26 cellular contexts compared by ENCODE assay signal in the genomic region with DNA sequence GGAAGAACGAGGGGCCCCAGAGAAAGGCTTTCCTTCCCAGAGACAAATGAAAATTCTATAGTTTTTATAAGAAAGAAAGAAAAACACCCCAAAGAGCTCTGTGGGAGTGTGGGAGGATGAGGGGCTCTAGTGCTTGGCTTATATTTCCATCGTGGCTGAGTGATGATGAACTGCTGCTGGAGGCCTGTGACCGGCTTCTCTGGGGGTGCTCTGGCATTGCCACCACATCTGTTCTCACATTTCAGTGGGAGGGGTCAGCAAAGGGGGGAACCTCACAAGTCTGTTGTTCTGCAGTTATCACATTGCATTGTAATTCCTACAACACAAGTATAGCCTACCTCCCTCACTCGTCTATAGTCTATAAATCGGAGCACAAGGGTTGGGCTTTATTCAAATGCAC.
A peak's percentile ranks its signal among the peaks of the same experiment; 100 is the strongest.
DNase-seq lines count a peak whose midpoint lies in the region; ATAC-seq and TF ChIP-seq lines count a peak whose summit lies in the region.
"Had no signal": no experiment of that assay in that cellular context is flagged by ENCODE, and none has a peak within 500 bp of the region (broad histone marks: within the 10 kb centered on the region; RNA-seq: fewer than 3 reads in every experiment).

No MANE protein-coding gene starts in this region.

- no peak overlapping the region for H3K18ac ChIP-seq in H9 (ENCODE audit: insufficient read length, low read depth, low read length)
- peak overlapping the region; percentile 51 for H3K18ac ChIP-seq in mesendoderm (ENCODE audit: low read length)
- no peak overlapping the region for H3K18ac ChIP-seq in neuronal stem cell (ENCODE audit: low read length)

- no peaks in the 10 kb centered on the region for H3K79me1 ChIP-seq in H9 (ENCODE audit: insufficient read depth, low read depth, low read length, poor library complexity, severe bottlenecking)
- no peaks in the 10 kb centered on the region for H3K79me1 ChIP-seq in mesendoderm (ENCODE audit: low read length)
- no peaks in the 10 kb centered on the region for H3K79me1 ChIP-seq in neuronal stem cell (ENCODE audit: low read depth, low read length)

- H3K4me2 ChIP-seq in H9 (ENCODE audit: insufficient read depth, insufficient read length, low read length), result peak overlapping the region; percentile 8
- no peak overlapping the region for H3K4me2 ChIP-seq in mesendoderm (ENCODE audit: low read length)
- no peak overlapping the region for H3K4me2 ChIP-seq in neuronal stem cell (ENCODE audit: insufficient read depth, low read length, poor library complexity, severe bottlenecking)
- H3K4me2 ChIP-seq: A549; BLaER1 treated with 17β-estradiol and CSF1 and Interleukin-3, amounts not matched to agents 10 nM and 100 nM had no signal

- H2BK5ac ChIP-seq in H9 (ENCODE audit: insufficient read length, low read length) (no peak overlapping the region), mesendoderm (ENCODE audit: low read length) (no peak overlapping the region), neuronal stem cell (ENCODE audit: low read length) (no peak overlapping the region)

- no peaks in the 10 kb centered on the region for H3K23me2 ChIP-seq in H9 (ENCODE audit: insufficient read length, low read depth, low read length, poor library complexity, severe bottlenecking)

- H3K36me3 ChIP-seq in SJCRH30 (no peaks in the 10 kb centered on the region), mesendoderm (ENCODE audit: control insufficient read depth, insufficient read depth, low read length) (no peaks in the 10 kb centered on the region), neuronal stem cell (replicated peaks in 1 of 2; ENCODE audit: control insufficient read depth in 2 of 2, insufficient read depth in 2 of 2, low read length in 2 of 2) (no peaks in the 10 kb centered on the region)
- H3K36me3 ChIP-seq: BLaER1 treated with 17β-estradiol and CSF1 and Interleukin-3, amounts not matched to agents 10 nM and 100 nM had no signal

- H2BK12ac ChIP-seq in H9 (ENCODE audit: insufficient read length, low read depth, low read length), result no peak overlapping the region
- no peak overlapping the region for H2BK12ac ChIP-seq in neuronal stem cell (ENCODE audit: low read length)

- no peak for TF ChIP-seq CTCF in H9 (conservative IDR thresholded peaks at IDR 0.05)

- H3K23ac ChIP-seq in H9 (ENCODE audit: insufficient read length, low read depth, low read length) (no peak overlapping the region), mesendoderm (ENCODE audit: low read length) (no peak overlapping the region), neuronal stem cell (ENCODE audit: low read depth, low read length, poor library complexity) (no peak overlapping the region)

- H4K91ac ChIP-seq in H9 (ENCODE audit: insufficient read length, low read depth, low read length) (no peak overlapping the region), neuronal stem cell (ENCODE audit: low read depth, low read length, poor library complexity) (no peak overlapping the region)

- H3K4me3 Mint-ChIP-seq in H9, result no peak overlapping the region
- H3K4me3 Mint-ChIP-seq: CD4-positive, alpha-beta T cell; T-cell had no signal

- H3K4me3 ChIP-seq in SJCRH30 (no peak overlapping the region), mesendoderm (ENCODE audit: low read length) (no peak overlapping the region), neuronal stem cell (ENCODE audit: low read length in 2 of 2) (no peak overlapping the region)
- H3K4me3 ChIP-seq: A549; BLaER1 treated with 17β-estradiol and CSF1 and Interleukin-3, amounts not matched to agents 10 nM and 100 nM; GM12878 had no signal

- no peak overlapping the region for H2AFZ ChIP-seq in H9 (ENCODE audit: low read length)
- H2AFZ ChIP-seq in neuronal stem cell (ENCODE audit: low read length), result peak overlapping the region; percentile 11

- no peak overlapping the region for H3K4ac ChIP-seq in H9 (ENCODE audit: low read depth, low read length)
- H3K4ac ChIP-seq in mesendoderm (ENCODE audit: low read depth, low read length), result no peak overlapping the region
- H3K4ac ChIP-seq in neuronal stem cell (ENCODE audit: low read length), result no peak overlapping the region

- H3K79me2 ChIP-seq in H9 (ENCODE audit: insufficient read depth, low read length), result no peaks in the 10 kb centered on the region
- no peaks in the 10 kb centered on the region for H3K79me2 ChIP-seq in mesendoderm (ENCODE audit: control insufficient read depth, insufficient read depth, low read length)

- peaks cover 2 to 4% (median 3%) of the 10 kb centered on the region in 3 experiments; a peak in 2 of 7 replicates for H3K36me3 Mint-ChIP-seq in H9 (ENCODE audit: insufficient read depth in 1 of 3, low read depth in 3 of 3)
- H3K36me3 Mint-ChIP-seq: T-cell had no signal

- H2BK120ac ChIP-seq in H9 (ENCODE audit: low read depth, low read length, poor library complexity, severe bottlenecking) (no peak overlapping the region), mesendoderm (ENCODE audit: low read depth, low read length) (no peak overlapping the region), neuronal stem cell (ENCODE audit: low read depth, low read length) (no peak overlapping the region)

- ATAC-seq in GM18502 (IDR thresholded peaks at IDR 0.05; ENCODE audit: poor library complexity, unreplicated experiment), result no peak
- ATAC-seq: A549, GM12878, PC-3, T-cell had no signal

- H3K27me3 Mint-ChIP-seq in H9 (ENCODE audit: low read depth), result peaks cover 2% of the 10 kb centered on the region; the same call in 1 of the 2 replicates
- H3K27me3 Mint-ChIP-seq: CD4-positive, alpha-beta T cell; T-cell had no signal

- H3K27ac ChIP-seq in H9 (ENCODE audit: insufficient read length, low read depth, low read length) (no peak overlapping the region), SJCRH30 (no peak overlapping the region), mesendoderm (ENCODE audit: low read depth, low read length) (no peak overlapping the region), neuronal stem cell (replicated peaks; ENCODE audit: low read length) (no peak overlapping the region)
- H3K27ac ChIP-seq: A549; BLaER1 treated with 17β-estradiol and CSF1 and Interleukin-3, amounts not matched to agents 10 nM and 100 nM; HL-60 had no signal

- no peaks in the 10 kb centered on the region for H4K20me1 ChIP-seq in H9 (ENCODE audit: control insufficient read depth, insufficient read depth, insufficient read length)
- H4K20me1 ChIP-seq: BLaER1 treated with 17β-estradiol and CSF1 and Interleukin-3, amounts not matched to agents 10 nM and 100 nM had no signal

- H3K14ac ChIP-seq in H9 (ENCODE audit: insufficient read depth, low read length) (no peak overlapping the region), neuronal stem cell (ENCODE audit: low read length) (no peak overlapping the region)

- peaks cover 0 to 4% of the 10 kb centered on the region in 2 experiments; a peak in 1 of 5 replicates for H3K9me3 Mint-ChIP-seq in H9
- H3K9me3 Mint-ChIP-seq: CD4-positive, alpha-beta T cell; T-cell had no signal

- H3K9me3 ChIP-seq in H9 (ENCODE audit: control insufficient read depth, low read depth, low read length) (no peaks in the 10 kb centered on the region), SJCRH30 (replicated peaks) (no peaks in the 10 kb centered on the region), neuronal stem cell (replicated peaks in 1 of 2; ENCODE audit: control insufficient read depth in 2 of 2, insufficient read depth in 1 of 2, low read depth in 1 of 2, low read length in 2 of 2) (peaks cover 0 to 10% of the 10 kb centered on the region in 2 donors)
- H3K9me3 ChIP-seq: A549 had no signal

- no CpG with 5 or more reads among the region's 5 CpGs for WGBS in H9 (ENCODE audit: extremely low coverage, insufficient read length, low lambda C conversion rate)
- WGBS in mesendoderm (ENCODE audit: extremely low coverage, insufficient coverage, low lambda C conversion rate), result no CpG with 5 or more reads among the region's 5 CpGs
- WGBS in neuronal stem cell (ENCODE audit: extremely low coverage in 2 of 2, insufficient read length in 2 of 2, insufficient replicate concordance in 1 of 2), 2 donors, result no CpG with 5 or more reads among the region's 5 CpGs

- H3K4me1 Mint-ChIP-seq in H9, result peaks cover 30 to 33% of the 10 kb centered on the region in 2 experiments

- no peak overlapping the region; a peak in 1 of 7 replicates for H3K27ac Mint-ChIP-seq in H9
- H3K27ac Mint-ChIP-seq: CD4-positive, alpha-beta T cell; T-cell had no signal

- H3T11ph ChIP-seq in H9 (ENCODE audit: low read length), result no peak overlapping the region

- H3K9ac ChIP-seq in H9 (ENCODE audit: extremely low read depth, insufficient read length, low read length) (no peak overlapping the region), mesendoderm (ENCODE audit: low read length) (no peak overlapping the region), neuronal stem cell (ENCODE audit: low read depth, low read length, poor library complexity) (no peak overlapping the region)
- H3K9ac ChIP-seq: BLaER1 treated with 17β-estradiol and CSF1 and Interleukin-3, amounts not matched to agents 10 nM and 100 nM had no signal

- H2BK20ac ChIP-seq in H9 (ENCODE audit: low read depth, low read length, poor library complexity, severe bottlenecking), result no peak overlapping the region

- H2AK5ac ChIP-seq in H9 (ENCODE audit: insufficient read length, low read length), result no peak overlapping the region
- H2AK5ac ChIP-seq in mesendoderm (ENCODE audit: low read length), result no peak overlapping the region
- no peak overlapping the region for H2AK5ac ChIP-seq in neuronal stem cell (ENCODE audit: low read depth, low read length)

- H3K27me3 ChIP-seq in H9 (ENCODE audit: insufficient read depth, low read length), result no peaks in the 10 kb centered on the region
- H3K27me3 ChIP-seq in SJCRH30, result no peaks in the 10 kb centered on the region
- H3K27me3 ChIP-seq in mesendoderm (ENCODE audit: insufficient read depth, low read length, poor library complexity), result no peaks in the 10 kb centered on the region
- no peaks in the 10 kb centered on the region for H3K27me3 ChIP-seq in neuronal stem cell (ENCODE audit: control insufficient read depth in 3 of 3, insufficient read depth in 3 of 3, low read depth in 1 of 3, low read length in 3 of 3)
- H3K27me3 ChIP-seq: BLaER1 treated with 17β-estradiol and CSF1 and Interleukin-3, amounts not matched to agents 10 nM and 100 nM had no signal

- no peak overlapping the region for H4K8ac ChIP-seq in H9 (replicated peaks; ENCODE audit: insufficient read length, low read depth, low read length)
- H4K8ac ChIP-seq in mesendoderm (ENCODE audit: low read depth, low read length), result peak overlapping the region; percentile 6
- H4K8ac ChIP-seq in neuronal stem cell (ENCODE audit: low read depth, low read length), result no peak overlapping the region

- H3K4me1 ChIP-seq in H9 (ENCODE audit: insufficient read depth, low read length) (peaks cover 9% of the 10 kb centered on the region; the same call in 1 of the 2 replicates), SJCRH30 (peaks cover 20% of the 10 kb centered on the region), mesendoderm (ENCODE audit: control insufficient read depth, low read depth, low read length) (peaks cover 4% of the 10 kb centered on the region), neuronal stem cell (ENCODE audit: control insufficient read depth in 2 of 2, insufficient read depth in 1 of 2, low read depth in 1 of 2, low read length in 2 of 2) (peaks cover 4 to 12% of the 10 kb centered on the region in 2 donors)

- H4K5ac ChIP-seq in H9 (ENCODE audit: insufficient read length, low read depth, low read length) (no peak overlapping the region), mesendoderm (ENCODE audit: low read length) (no peak overlapping the region)

- H3K56ac ChIP-seq in H9 (ENCODE audit: insufficient read length, low read depth, low read length) (no peak overlapping the region), mesendoderm (ENCODE audit: low read length) (no peak overlapping the region)

- H2BK15ac ChIP-seq in H9 (ENCODE audit: low read depth, low read length) (no peak overlapping the region), mesendoderm (replicated peaks; ENCODE audit: low read depth) (no peak overlapping the region), neuronal stem cell (ENCODE audit: low read length) (no peak overlapping the region)

- DNase-seq in H9 (no peak), SJCRH30 (peak; percentile 11 to 46), mesendoderm (no peak), neuronal stem cell (ENCODE audit: low spot score) (no peak), DMS53 treated with DMSO at 0.1 percent for 48 hours (lab: John Stamatoyannopoulos, UW; ENCODE audit: unreplicated experiment) (no peak), COLO829 (ENCODE audit: low spot score) (no peak)
- DNase-seq: AML-193; CD4-positive, alpha-beta T cell; COR-L47; DMS79; EL; GDM1; NCI-H1092 treated with DMSO at 0.1 percent for 48 hours; NCI-H1436 treated with DMSO at 0.1 percent for 48 hours; NCI-H187 treated with DMSO at 0.1 percent for 48 hours; NCI-H2107; NCI-H524; NCI-H774; Right ventricle myocardium superior; T-cell had no signal

Comparison
In these comparisons a context has a peak if more than half of its experiments do, and no peak if none do; other contexts are left out.
1. DNase-seq: peak in SJCRH30 (2 of 2); none in H9 (single experiment), mesendoderm (single experiment), neuronal stem cell (single experiment), DMS53 treated with DMSO at 0.1 percent for 48 hours (single experiment) and COLO829 (single experiment).